8 cellular contexts compared by ENCODE assay signal in the genomic region with DNA sequence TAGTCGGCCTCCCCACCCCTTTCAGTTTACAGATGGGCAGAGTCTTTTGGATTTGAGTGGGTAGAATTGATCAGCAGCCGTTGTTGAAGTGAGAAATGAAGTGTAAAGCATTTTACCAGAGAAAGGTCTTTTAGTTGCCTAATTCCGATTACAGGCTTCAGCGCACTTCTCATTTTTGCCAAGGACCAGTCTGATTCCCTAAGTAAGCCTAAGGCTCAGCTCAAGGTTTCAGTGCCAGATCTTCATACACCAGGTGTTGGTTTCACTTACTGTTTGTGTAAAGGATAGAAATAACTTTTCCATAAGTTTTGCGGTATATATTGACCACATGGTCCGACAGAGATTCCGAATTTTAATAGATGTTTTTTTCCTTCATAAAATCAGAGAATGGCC.
DNase-seq lines count a peak whose midpoint lies in the region; ATAC-seq, FAIRE-seq and TF ChIP-seq lines count a peak whose summit lies in the region.

No MANE protein-coding gene starts in this region.

- no peak for TF ChIP-seq RAD21 in Ishikawa (IDR thresholded peaks at IDR 0.05; ENCODE audit: low read depth)

- TF ChIP-seq EP300 in Ishikawa (IDR thresholded peaks at IDR 0.05; ENCODE audit: borderline replicate concordance) = no peak

- intact Hi-C loops in mammary epithelial cell (cut with micrococcal nuclease) (no loop called here), natural killer cell (cut with micrococcal nuclease) (no loop called here)

- no TSS peak for BruUV-seq in mammary epithelial cell (replicated peaks; lab: Mats Ljungman, UMichigan)

- DNase-seq in mammary epithelial cell (no peak), natural killer cell (no peak), retina (no peak), foreskin melanocyte (no peak), H54 (ENCODE audit: insufficient read length, low spot score) (no peak)

- peaks cover 39% of the 10 kb centered on the region for H3K36me3 ChIP-seq in BLaER1
- no peaks in the 10 kb centered on the region for H3K36me3 ChIP-seq in mammary epithelial cell (ENCODE audit: insufficient read depth, low read length)

- no peak for FAIRE-seq in H54 (lab: Jason Lieb, UNC)

- dilution Hi-C loops in mammary epithelial cell (cut with HindIII; ENCODE audit: low sequenced_read_pairs) = no loop called here

- CTCF ChIA-PET in mammary epithelial cell (lab: Charles Lee; ENCODE audit: low non-redundant PET) = interaction anchor here (0.6 kb wide), 1 partner anchor 265 kb away, joined by 3 read pairs; no protein-coding TSS in a partner anchor

- H3K4me3 Mint-ChIP-seq in natural killer cell = peak overlapping the region; percentile 89

- H3K4me3 ChIP-seq in BLaER1 (no peak overlapping the region; the same call in 1 of the 2 replicates), mammary epithelial cell (replicated peaks in 1 of 3; ENCODE audit: insufficient read depth in 1 of 3, low read depth in 2 of 3, low read length in 3 of 3) (peak overlapping the region in 2 of 3 experiments; percentile 63 to 71)

- H3K4me1 ChIP-seq in BLaER1 (peaks cover 75% of the 10 kb centered on the region), mammary epithelial cell (ENCODE audit: insufficient read depth, low read length) (peaks cover 56% of the 10 kb centered on the region)

- no peak for TF ChIP-seq POLR2A in H54 (IDR thresholded peaks at IDR 0.05; ENCODE audit: low read depth, low read length)

- H3K9me3 Mint-ChIP-seq in natural killer cell = no peaks in the 10 kb centered on the region

- no peak for ATAC-seq in natural killer cell
- no peak for ATAC-seq in HG03378 (IDR thresholded peaks at IDR 0.05; ENCODE audit: unreplicated experiment)

- peaks cover 66 to 67% of the 10 kb centered on the region in 2 donors for H3K4me1 Mint-ChIP-seq in natural killer cell

- no peaks in the 10 kb centered on the region for H3K36me3 Mint-ChIP-seq in natural killer cell

- in situ Hi-C loops in mammary epithelial cell (cut with MboI; ENCODE audit: low sequenced_read_pairs in 2 of 2) = no loop called here

- H3K9me3 ChIP-seq in BLaER1 (no peaks in the 10 kb centered on the region), mammary epithelial cell (replicated peaks; ENCODE audit: insufficient read depth, low read length) (no peaks in the 10 kb centered on the region)

- TF ChIP-seq CTCF in mammary epithelial cell (conservative IDR thresholded peaks at IDR 0.05 in 1 of 2, IDR thresholded peaks at IDR 0.05 in 1 of 2; ENCODE audit: extremely low read depth in 1 of 2, insufficient read depth in 1 of 2, low read depth in 1 of 2, low read length in 2 of 2) (no peak), natural killer cell (IDR thresholded peaks at IDR 0.05) (no peak)

- H3K9ac ChIP-seq in BLaER1 (peak overlapping the region; percentile 85; the same call in 1 of the 2 replicates), mammary epithelial cell (ENCODE audit: insufficient read depth, low read length) (peak overlapping the region; percentile 80)

- peaks cover 77% of the 10 kb centered on the region for H3K79me2 ChIP-seq in mammary epithelial cell (ENCODE audit: insufficient read depth, low read length)

- H3K27me3 ChIP-seq in BLaER1 (no peaks in the 10 kb centered on the region), mammary epithelial cell (ENCODE audit: insufficient read depth, low read length) (no peaks in the 10 kb centered on the region)

- no peak overlapping the region for H3K27ac ChIP-seq in BLaER1
- H3K27ac ChIP-seq in mammary epithelial cell (ENCODE audit: insufficient read depth, low read depth, low read length) = peak overlapping the region; percentile 76

- no peak overlapping the region for H2AFZ ChIP-seq in mammary epithelial cell (ENCODE audit: low read depth, low read length)

- H3K4me2 ChIP-seq in BLaER1 (peak overlapping the region; percentile 95), mammary epithelial cell (ENCODE audit: insufficient read depth, low read depth, low read length) (peak overlapping the region; percentile 95)

- peaks cover 91% of the 10 kb centered on the region for H4K20me1 ChIP-seq in BLaER1
- peaks cover 3% of the 10 kb centered on the region for H4K20me1 ChIP-seq in mammary epithelial cell (ENCODE audit: insufficient read depth, low read length)

- peak overlapping the region; percentile 43 to 69 for H3K27ac Mint-ChIP-seq in natural killer cell

- no peaks in the 10 kb centered on the region for H3K27me3 Mint-ChIP-seq in natural killer cell (ENCODE audit: low read depth in 2 of 2)

- WGBS in mammary epithelial cell (ENCODE audit: low coverage, missing lambda C conversion rate) = 31% methylated on average over 7 of the region's 7 CpGs

TF ChIP-seq in Ishikawa, 13 proteins besides CTCF, POLR2A, EP300 and RAD21:
- TF ChIP-seq ZBTB7A (IDR thresholded peaks at IDR 0.05; ENCODE audit: low read depth) (no peak), CREB1 (IDR thresholded peaks at IDR 0.05; ENCODE audit: low read depth) (no peak), TAF1 (IDR thresholded peaks at IDR 0.05; ENCODE audit: low read depth) (no peak), FOXM1 (IDR thresholded peaks at IDR 0.05; ENCODE audit: borderline replicate concordance, low read depth) (no peak), TCF12 (IDR thresholded peaks at IDR 0.05; ENCODE audit: low read depth) (no peak), EGR1 (IDR thresholded peaks at IDR 0.05) (no peak), CEBPB (IDR thresholded peaks at IDR 0.05) (no peak)
- TF ChIP-seq, protein P1, sequence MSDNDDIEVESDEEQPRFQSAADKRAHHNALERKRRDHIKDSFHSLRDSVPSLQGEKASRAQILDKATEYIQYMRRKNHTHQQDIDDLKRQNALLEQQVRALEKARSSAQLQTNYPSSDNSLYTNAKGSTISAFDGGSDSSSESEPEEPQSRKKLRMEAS (IDR thresholded peaks at IDR 0.05) = peak; percentile 3; the same call in 1 of the 2 replicates
TF ChIP-seq in Ishikawa: peak in this region for 1.
